Comparison of ENCODE assay signal across 24 cellular contexts in the genomic region with DNA sequence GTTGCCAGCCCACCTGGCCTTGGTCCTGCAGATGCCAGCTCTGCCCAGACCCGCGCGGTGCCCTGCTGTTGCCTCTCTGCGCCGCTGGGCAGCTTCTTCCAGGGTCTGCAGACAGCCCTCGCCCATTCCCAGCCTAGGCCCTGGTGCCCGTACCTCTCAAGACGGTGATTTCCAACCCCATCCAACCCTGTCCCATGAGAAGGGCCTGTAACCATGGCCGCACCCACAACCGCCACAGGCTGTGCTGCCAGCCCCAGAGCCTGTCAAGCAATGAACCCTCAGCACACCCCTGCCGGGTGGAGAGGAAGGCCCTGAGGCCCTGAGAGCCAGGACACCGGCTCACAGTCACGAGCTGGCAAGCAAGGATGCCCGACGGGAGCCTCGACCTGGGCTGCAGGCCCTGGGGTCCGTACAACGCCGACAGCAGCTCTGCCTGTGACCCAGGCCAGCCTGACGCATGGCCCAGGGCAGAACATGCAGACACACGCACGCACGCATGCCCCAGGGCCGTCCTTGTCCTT.
A peak's percentile ranks its signal among the peaks of the same experiment; 100 is the strongest.
DNase-seq lines count a peak whose midpoint lies in the region; ATAC-seq and TF ChIP-seq lines count a peak whose summit lies in the region.
"Had no signal": no experiment of that assay in that cellular context is flagged by ENCODE, and none has a peak within 500 bp of the region (broad histone marks: within the 10 kb centered on the region; RNA-seq: fewer than 3 reads in every experiment).

No MANE protein-coding gene starts in this region.

- no peak overlapping the region for H3K4me3 ChIP-seq in lower lobe of right lung
- no peak overlapping the region for H3K4me3 ChIP-seq in aorta (ENCODE audit: low read length in 2 of 2)
- H3K4me3 ChIP-seq: heart right ventricle, pancreas, tibial nerve had no signal

- intact Hi-C loops in Right ventricle myocardium inferior (cut with DNase I): no loop called here
- intact Hi-C loops in cardiac septum (cut with DNase I): no loop called here
- intact Hi-C loops in lower lobe of right lung (cut with DNase I): no loop called here
- intact Hi-C loops in aorta (cut with DNase I): no loop called here

- TF ChIP-seq CTCF in chondrocyte (IDR thresholded peaks at IDR 0.05) (no peak), lower lobe of right lung (IDR thresholded peaks at IDR 0.05) (no peak)

- ATAC-seq in Right ventricle myocardium inferior: no peak
- ATAC-seq in lower lobe of right lung: no peak
- no peak for ATAC-seq in aorta (ENCODE audit: low FRiP score)
- ATAC-seq: esophagus mucosa, heart right ventricle, pancreas had no signal

- H3K9me3 Mint-ChIP-seq in chondrocyte (ENCODE audit: low read depth): no peaks in the 10 kb centered on the region
- H3K9me3 Mint-ChIP-seq: CD4-positive, alpha-beta T cell had no signal

- no peaks in the 10 kb centered on the region for H3K36me3 ChIP-seq in lower lobe of right lung
- no peaks in the 10 kb centered on the region for H3K36me3 ChIP-seq in aorta (ENCODE audit: control insufficient read depth in 1 of 2, insufficient read depth in 2 of 2, low read length in 1 of 2)
- H3K36me3 ChIP-seq: pancreas had no signal

- no peak overlapping the region for H3K27ac ChIP-seq in lower lobe of right lung
- H3K27ac ChIP-seq in aorta (ENCODE audit: low read depth in 1 of 2, low read length in 2 of 2): no peak overlapping the region
- H3K27ac ChIP-seq: heart right ventricle, pancreas, tibial nerve had no signal

- peak; percentile 60 for DNase-seq in Right ventricle myocardium inferior (ENCODE audit: missing footprints)
- no peak for DNase-seq in cardiac septum (ENCODE audit: low spot score)
- peak; percentile 90 for DNase-seq in chondrocyte (ENCODE audit: low spot score)
- DNase-seq in lower lobe of right lung: peak; percentile 39
- peak; percentile 37 to 71 for DNase-seq in aorta
- no peak for DNase-seq in superior temporal gyrus (ENCODE audit: extremely low spot score)
- no peak for DNase-seq in NCI-H2081 (lab: John Stamatoyannopoulos, UW)
- DNase-seq in NOMO-1 treated with DMSO at 0.1 percent for 48 hours (lab: John Stamatoyannopoulos, UW; ENCODE audit: unreplicated experiment): no peak
- DNase-seq: 8988T; activated CD4-positive, alpha-beta T cell treated with anti-CD3 and anti-CD28 coated beads, Interleukin-2, amount 50 U/mL, for 1 hour; activated T-cell treated with anti-CD3 and anti-CD28 coated beads, Interleukin-2, amount 50 U/mL, for 1 hour; caudate nucleus; CD4-positive, alpha-beta T cell; dermis blood vessel endothelial cell; DMS79 treated with DMSO at 0.1 percent for 48 hours; GF-D8; NCI-H146; NCI-H2107; NCI-H748 treated with DMSO at 0.1 percent for 48 hours; stimulated activated CD4-positive, alpha-beta T cell treated with anti-CD3 and anti-CD28 coated beads, Interleukin-2, amount 100 ng/mL, for 48 hours had no signal

- H3K9me3 ChIP-seq in lower lobe of right lung (no peaks in the 10 kb centered on the region), aorta (ENCODE audit: control insufficient read depth, low read length) (no peaks in the 10 kb centered on the region)
- H3K9me3 ChIP-seq: heart right ventricle, pancreas, tibial nerve had no signal

- H3K4me1 ChIP-seq in lower lobe of right lung (no peaks in the 10 kb centered on the region), aorta (ENCODE audit: control insufficient read depth in 1 of 2, insufficient read depth in 2 of 2, low read length in 2 of 2) (no peaks in the 10 kb centered on the region)
- H3K4me1 ChIP-seq: pancreas, tibial nerve had no signal

- H3K27me3 ChIP-seq in lower lobe of right lung (ENCODE audit: low read depth) (no peaks in the 10 kb centered on the region), aorta (ENCODE audit: control insufficient read depth in 1 of 2, insufficient read depth in 2 of 2, low read length in 1 of 2) (no peaks in the 10 kb centered on the region)
- H3K27me3 ChIP-seq: heart right ventricle, pancreas, tibial nerve had no signal

- no peaks in the 10 kb centered on the region for H3K27me3 Mint-ChIP-seq in chondrocyte (ENCODE audit: low read depth)
- H3K27me3 Mint-ChIP-seq: CD4-positive, alpha-beta T cell had no signal

- H3K4me1 Mint-ChIP-seq in chondrocyte (ENCODE audit: low read depth): no peaks in the 10 kb centered on the region

- no peak overlapping the region for H3K27ac Mint-ChIP-seq in chondrocyte (ENCODE audit: unreplicated experiment)
- H3K27ac Mint-ChIP-seq: CD4-positive, alpha-beta T cell had no signal

- peaks cover 1% of the 10 kb centered on the region for H3K36me3 Mint-ChIP-seq in chondrocyte (ENCODE audit: low read depth)

- H3K4me3 Mint-ChIP-seq in chondrocyte (ENCODE audit: unreplicated experiment): no peak overlapping the region
- H3K4me3 Mint-ChIP-seq: CD4-positive, alpha-beta T cell had no signal

- WGBS in aorta, 2 donors: 95 to 96% methylated on average over 24 of the region's 24 CpGs

Comparison
In these comparisons a context has a peak if more than half of its experiments do, and no peak if none do; other contexts are left out.
1. DNase-seq: peak in Right ventricle myocardium inferior (single experiment), chondrocyte (single experiment), lower lobe of right lung (single experiment) and aorta (2 of 2); none in cardiac septum (single experiment), superior temporal gyrus (single experiment), NCI-H2081 (0 of 2) and NOMO-1 treated with DMSO at 0.1 percent for 48 hours (single experiment).